Comparison of ENCODE assay signal across 20 cellular contexts in genomic region chr2:169808211-169808610, GRCh38. TPM values are rescaled to one million over a fixed set of nuclear protein-coding genes. Genes with fewer than 3 reads are reported as not detected.
A peak's percentile ranks its signal among the peaks of the same experiment; 100 is the strongest.
DNase-seq lines count a peak whose midpoint lies in the region; ATAC-seq, FAIRE-seq and TF ChIP-seq lines count a peak whose summit lies in the region.
"Had no signal": no experiment of that assay in that cellular context is flagged by ENCODE, and none has a peak within 500 bp of the region (broad histone marks: within the 10 kb centered on the region; RNA-seq: fewer than 3 reads in every experiment).

No MANE protein-coding gene starts in this region.

- H3K36me3 ChIP-seq in mammary epithelial cell (ENCODE audit: insufficient read depth, low read length) (peaks cover 48% of the 10 kb centered on the region), astrocyte (ENCODE audit: insufficient read depth, low read length) (peaks cover 52% of the 10 kb centered on the region), thoracic aorta (peaks cover 40% of the 10 kb centered on the region), sigmoid colon (peaks cover 21 to 91% (median 58%) of the 10 kb centered on the region in 4 donors), Caco-2 (ENCODE audit: control insufficient read depth, insufficient read depth, low read length) (peaks cover 1% of the 10 kb centered on the region)

- no peaks in the 10 kb centered on the region for H3K4me1 Mint-ChIP-seq in MCF 10A (ENCODE audit: insufficient read depth, unreplicated experiment)
- peaks cover 2% of the 10 kb centered on the region for H3K4me1 Mint-ChIP-seq in astrocyte (ENCODE audit: low read depth, unreplicated experiment)
- H3K4me1 Mint-ChIP-seq in Caco-2 (ENCODE audit: low read depth, unreplicated experiment) = no peaks in the 10 kb centered on the region
- H3K4me1 Mint-ChIP-seq: activated B cell treated with CpG ODN at 0.5 μM for 24 hours, CD14-positive monocyte had no signal

- 85% methylated on average over 4 of the region's 4 CpGs for WGBS in mammary epithelial cell (ENCODE audit: low coverage, missing lambda C conversion rate)
- 87 to 89% methylated on average over 4 of the region's 4 CpGs for WGBS in sigmoid colon, 2 donors

- H2AFZ ChIP-seq in mammary epithelial cell (ENCODE audit: low read depth, low read length) (no peak overlapping the region), astrocyte (ENCODE audit: low read depth, low read length) (no peak overlapping the region)
- H2AFZ ChIP-seq: PC-9 had no signal

- in situ Hi-C loops in mammary epithelial cell (cut with MboI; ENCODE audit: low sequenced_read_pairs in 2 of 2) = no loop called here

- H3K4me3 ChIP-seq in mammary epithelial cell (replicated peaks in 1 of 3; ENCODE audit: insufficient read depth in 1 of 3, low read depth in 2 of 3, low read length in 3 of 3) (no peak overlapping the region), astrocyte (ENCODE audit: insufficient read depth, low read depth, low read length) (no peak overlapping the region), fibroblast of villous mesenchyme (ENCODE audit: low read depth, low read length) (no peak overlapping the region), thoracic aorta (no peak overlapping the region), sigmoid colon (no peak overlapping the region), Caco-2 (ENCODE audit: low read depth, low read length) (no peak overlapping the region)
- H3K4me3 ChIP-seq: A549, gastroesophageal sphincter, lung, PC-9, right atrium auricular region had no signal

- DNase-seq in MCF 10A (ENCODE audit: unreplicated experiment) = no peak
- DNase-seq in mammary epithelial cell = no peak
- peak; percentile 49 for DNase-seq in astrocyte (ENCODE audit: low read depth)
- peak; percentile 73 for DNase-seq in fibroblast of villous mesenchyme (ENCODE audit: low read depth)
- DNase-seq in thoracic aorta (ENCODE audit: low spot score) = no peak
- no peak for DNase-seq in sigmoid colon
- no peak for DNase-seq in Caco-2
- DNase-seq: activated B cell treated with CpG ODN at 0.5 μM for 24 hours, dermis blood vessel endothelial cell, H9, NCI-H187 treated with DMSO at 0.1 percent for 48 hours, PC-9 had no signal

- H3K9me3 Mint-ChIP-seq in MCF 10A (ENCODE audit: unreplicated experiment) (no peaks in the 10 kb centered on the region), astrocyte (ENCODE audit: unreplicated experiment) (no peaks in the 10 kb centered on the region), Caco-2 (ENCODE audit: unreplicated experiment) (no peaks in the 10 kb centered on the region)
- H3K9me3 Mint-ChIP-seq: activated B cell treated with CpG ODN at 0.5 μM for 24 hours; activated naive CD4-positive, alpha-beta T cell treated with anti-CD3 and anti-CD28 coated beads, Interleukin-2, amount 50 U/mL, for 24 hours; CD14-positive monocyte; H9 had no signal

- BruUV-seq in MCF 10A (replicated peaks; lab: Mats Ljungman, UMichigan) (TSS peak; percentile 6), mammary epithelial cell (replicated peaks; lab: Mats Ljungman, UMichigan) (no TSS peak), Caco-2 (replicated peaks; lab: Mats Ljungman, UMichigan) (no TSS peak)

- H3K9me3 ChIP-seq in mammary epithelial cell (replicated peaks; ENCODE audit: insufficient read depth, low read length) (no peaks in the 10 kb centered on the region), astrocyte (ENCODE audit: insufficient read depth, low read depth, low read length) (no peaks in the 10 kb centered on the region), thoracic aorta (no peaks in the 10 kb centered on the region), sigmoid colon (no peaks in the 10 kb centered on the region), Caco-2 (no peaks in the 10 kb centered on the region)
- H3K9me3 ChIP-seq: A549, gastroesophageal sphincter, right atrium auricular region had no signal

- H4K20me1 ChIP-seq in mammary epithelial cell (ENCODE audit: insufficient read depth, low read length) = no peaks in the 10 kb centered on the region
- no peaks in the 10 kb centered on the region for H4K20me1 ChIP-seq in astrocyte (ENCODE audit: insufficient read depth, low read length)

- no peak for TF ChIP-seq CTCF in MCF 10A (IDR thresholded peaks at IDR 0.05; ENCODE audit: unreplicated experiment)
- no peak for TF ChIP-seq CTCF in mammary epithelial cell (conservative IDR thresholded peaks at IDR 0.05 in 1 of 2, IDR thresholded peaks at IDR 0.05 in 1 of 2; ENCODE audit: extremely low read depth in 1 of 2, insufficient read depth in 1 of 2, low read depth in 1 of 2, low read length in 2 of 2)
- no peak for TF ChIP-seq CTCF in astrocyte (IDR thresholded peaks at IDR 0.05; ENCODE audit: insufficient read depth, low read depth, low read length)
- TF ChIP-seq CTCF in fibroblast of villous mesenchyme (IDR thresholded peaks at IDR 0.05; ENCODE audit: insufficient read depth, low read depth, low read length) = no peak
- TF ChIP-seq CTCF in thoracic aorta (IDR thresholded peaks at IDR 0.05) = no peak
- no peak for TF ChIP-seq CTCF in sigmoid colon (IDR thresholded peaks at IDR 0.05)
- TF ChIP-seq CTCF in Caco-2 (IDR thresholded peaks at IDR 0.05; ENCODE audit: insufficient read depth in 1 of 2, low read depth in 1 of 2, low read length in 1 of 2, severe bottlenecking in 1 of 2, unreplicated experiment in 1 of 2) = no peak

- FAIRE-seq in astrocyte (lab: Jason Lieb, UNC) = no peak

- TF ChIP-seq POLR2A in sigmoid colon (IDR thresholded peaks at IDR 0.05) = no peak

- dilution Hi-C loops in mammary epithelial cell (cut with HindIII; ENCODE audit: low sequenced_read_pairs) = no loop called here

- H3K36me3 Mint-ChIP-seq in MCF 10A (ENCODE audit: insufficient read depth, unreplicated experiment) = peaks cover 91% of the 10 kb centered on the region
- peaks cover 18% of the 10 kb centered on the region for H3K36me3 Mint-ChIP-seq in astrocyte (ENCODE audit: low read depth, unreplicated experiment)
- H3K36me3 Mint-ChIP-seq in Caco-2 (ENCODE audit: insufficient read depth, unreplicated experiment) = peaks cover 85% of the 10 kb centered on the region

- intact Hi-C loops in MCF 10A (cut with micrococcal nuclease) = no loop called here
- intact Hi-C loops in mammary epithelial cell (cut with micrococcal nuclease) = no loop called here
- intact Hi-C loops in sigmoid colon (cut with DNase I) = no loop called here
- intact Hi-C loops in Caco-2 (cut with micrococcal nuclease; ENCODE audit: unreplicated experiment) = no loop called here

- no peak overlapping the region for H3K27ac Mint-ChIP-seq in MCF 10A (ENCODE audit: low read depth, unreplicated experiment)
- H3K27ac Mint-ChIP-seq in astrocyte (ENCODE audit: unreplicated experiment) = no peak overlapping the region
- H3K27ac Mint-ChIP-seq in Caco-2 (ENCODE audit: unreplicated experiment) = no peak overlapping the region
- H3K27ac Mint-ChIP-seq: activated B cell treated with CpG ODN at 0.5 μM for 24 hours; activated naive CD4-positive, alpha-beta T cell treated with anti-CD3 and anti-CD28 coated beads, Interleukin-2, amount 50 U/mL, for 24 hours; CD14-positive monocyte; H9 had no signal

- ATAC-seq in thoracic aorta (ENCODE audit: insufficient number of reproducible peaks, low FRiP score, low read depth) (peak; percentile 43), HG03439 (IDR thresholded peaks at IDR 0.05; ENCODE audit: unreplicated experiment) (no peak)
- ATAC-seq: A549, gastroesophageal sphincter had no signal

- H3K27me3 ChIP-seq in mammary epithelial cell (ENCODE audit: insufficient read depth, low read length) (no peaks in the 10 kb centered on the region), astrocyte (ENCODE audit: insufficient read depth, low read length) (no peaks in the 10 kb centered on the region), thoracic aorta (replicated peaks; ENCODE audit: insufficient read depth) (no peaks in the 10 kb centered on the region), sigmoid colon (no peaks in the 10 kb centered on the region), Caco-2 (replicated peaks; ENCODE audit: control insufficient read depth, insufficient read depth, low read length) (no peaks in the 10 kb centered on the region)
- H3K27me3 ChIP-seq: gastroesophageal sphincter, right atrium auricular region had no signal

- no peaks in the 10 kb centered on the region for H3K27me3 Mint-ChIP-seq in MCF 10A (ENCODE audit: insufficient read depth, unreplicated experiment)
- H3K27me3 Mint-ChIP-seq in astrocyte (ENCODE audit: low read depth, unreplicated experiment) = no peaks in the 10 kb centered on the region
- no peaks in the 10 kb centered on the region for H3K27me3 Mint-ChIP-seq in Caco-2 (ENCODE audit: insufficient read depth, unreplicated experiment)
- H3K27me3 Mint-ChIP-seq: activated B cell treated with CpG ODN at 0.5 μM for 24 hours; activated naive CD4-positive, alpha-beta T cell treated with anti-CD3 and anti-CD28 coated beads, Interleukin-2, amount 50 U/mL, for 24 hours had no signal

- H3K27ac ChIP-seq in mammary epithelial cell (ENCODE audit: insufficient read depth, low read depth, low read length) (no peak overlapping the region), astrocyte (ENCODE audit: low read depth, low read length) (peak overlapping the region; percentile 40), thoracic aorta (peak overlapping the region; percentile 43 to 53), sigmoid colon (no peak overlapping the region)
- H3K27ac ChIP-seq: A549, gastroesophageal sphincter, KMS-11, PC-9, right atrium auricular region had no signal

- no peaks in the 10 kb centered on the region for H3K4me1 ChIP-seq in mammary epithelial cell (ENCODE audit: insufficient read depth, low read length)
- H3K4me1 ChIP-seq in astrocyte (ENCODE audit: insufficient read depth, low read length) = peaks cover 5% of the 10 kb centered on the region
- peaks cover 16 to 30% of the 10 kb centered on the region in 2 donors for H3K4me1 ChIP-seq in thoracic aorta (ENCODE audit: control insufficient read depth in 1 of 2, low read depth in 2 of 2)
- peaks cover 0 to 6% (median 0%) of the 10 kb centered on the region in 4 donors for H3K4me1 ChIP-seq in sigmoid colon
- no peaks in the 10 kb centered on the region for H3K4me1 ChIP-seq in Caco-2
- H3K4me1 ChIP-seq: A549, right atrium auricular region had no signal

- POLR2A ChIA-PET in MCF 10A (lab: Yijun Ruan, JAX) = interaction anchor here (0.9 to 1.4 kb wide), 6 partner anchors 8 to 20 kb away, joined by 3 to 6 read pairs (median 3); partner anchors contain the start of genes SSB and UBR3
- POLR2A ChIA-PET in Caco-2 (lab: Charles Lee) = no interaction called here

- no peak overlapping the region for H3K4me3 Mint-ChIP-seq in MCF 10A (ENCODE audit: unreplicated experiment)
- H3K4me3 Mint-ChIP-seq in astrocyte (ENCODE audit: unreplicated experiment) = no peak overlapping the region
- no peak overlapping the region for H3K4me3 Mint-ChIP-seq in Caco-2 (ENCODE audit: unreplicated experiment)
- H3K4me3 Mint-ChIP-seq: activated B cell treated with CpG ODN at 0.5 μM for 24 hours; activated naive CD4-positive, alpha-beta T cell treated with anti-CD3 and anti-CD28 coated beads, Interleukin-2, amount 50 U/mL, for 24 hours; CD14-positive monocyte; H9 had no signal

- peaks cover 16% of the 10 kb centered on the region for H3K79me2 ChIP-seq in mammary epithelial cell (ENCODE audit: insufficient read depth, low read length)
- peaks cover 16% of the 10 kb centered on the region for H3K79me2 ChIP-seq in astrocyte (ENCODE audit: insufficient read depth, low read length)

- CTCF ChIA-PET in MCF 10A (lab: Yijun Ruan, JAX) (interaction anchor here (0.6 to 1.3 kb wide), 3 partner anchors 16 to 254 kb away, joined by 3 to 6 read pairs (median 3); partner anchors contain the start of gene METTL5), mammary epithelial cell (lab: Charles Lee; ENCODE audit: low non-redundant PET) (no interaction called here), Caco-2 (lab: Charles Lee) (no interaction called here)

- H3K9ac ChIP-seq in mammary epithelial cell (ENCODE audit: insufficient read depth, low read length) (no peak overlapping the region), astrocyte (ENCODE audit: low read length) (no peak overlapping the region)
- H3K9ac ChIP-seq: KMS-11 had no signal

- H3K4me2 ChIP-seq in mammary epithelial cell (ENCODE audit: insufficient read depth, low read depth, low read length) (no peak overlapping the region), astrocyte (ENCODE audit: low read length) (peak overlapping the region; percentile 37)
- H3K4me2 ChIP-seq: A549, KMS-11, PC-9 had no signal

- TF ChIP-seq EP300 in sigmoid colon (IDR thresholded peaks at IDR 0.05) = no peak

RNA-seq across cellular contexts. Expression of gene SSB, which starts 9.5 kb away (rescaled TPM):
- total RNA-seq in MCF 10A (2022) (98.0 and 113 TPM in 2 replicates), mammary epithelial cell (10 to 100 TPM; 55.3 to 99.6 TPM), astrocyte (151 and 176 TPM in 2 replicates), fibroblast of villous mesenchyme (91.5 and 125 TPM in 2 replicates), thoracic aorta (100 to 1,000 TPM in 1 of 2 donors, 10 to 100 TPM in 1; 65.9 to 335 TPM), sigmoid colon (100 to 1,000 TPM in 1 of 4 donors, 10 to 100 TPM in 3; 68.1 to 126 (median 87.8) TPM), Caco-2 (2022) (209 and 215 TPM in 2 replicates)
- polyA plus RNA-seq in mammary epithelial cell (64.0 TPM), sigmoid colon (10 to 100 TPM; 55.0 to 71.7 (median 56.5) TPM)
- 26.9 TPM for polyA minus RNA-seq in mammary epithelial cell

RNA-seq across cellular contexts. Expression of gene METTL5, which starts 16.5 kb away (rescaled TPM):
- 68.0 and 109 TPM in 2 replicates for total RNA-seq in MCF 10A (2022)
- 10 to 100 TPM; 60.2 to 90.6 TPM for total RNA-seq in mammary epithelial cell
- 58.3 TPM for polyA plus RNA-seq in mammary epithelial cell
- 52.0 TPM for polyA minus RNA-seq in mammary epithelial cell
- total RNA-seq in astrocyte = 52.3 and 55.7 TPM in 2 replicates
- total RNA-seq in fibroblast of villous mesenchyme = 51.8 and 61.8 TPM in 2 replicates
- 10 to 100 TPM; 25.3 to 73.5 TPM for total RNA-seq in thoracic aorta
- total RNA-seq in sigmoid colon = 100 to 1,000 TPM in 2 of 4 donors, 10 to 100 TPM in 2; 51.5 to 337 (median 86.9) TPM
- 10 to 100 TPM; 47.8 to 83.5 (median 74.9) TPM for polyA plus RNA-seq in sigmoid colon
- total RNA-seq in Caco-2 (2022) = 75.1 and 82.4 TPM in 2 replicates

RNA-seq across cellular contexts. Expression of gene UBR3, which starts 19.0 kb away (rescaled TPM):
- 28.7 and 30.0 TPM in 2 replicates for total RNA-seq in MCF 10A (2022)
- total RNA-seq in mammary epithelial cell = 10 to 100 TPM; 28.1 to 34.0 TPM
- polyA plus RNA-seq in mammary epithelial cell = 8.0 TPM
- 23.5 TPM for polyA minus RNA-seq in mammary epithelial cell
- total RNA-seq in astrocyte = 18.7 and 23.9 TPM in 2 replicates
- total RNA-seq in fibroblast of villous mesenchyme = 34.1 and 56.1 TPM in 2 replicates
- total RNA-seq in thoracic aorta = 10 to 100 TPM; 62.1 to 98.6 TPM
- 100 to 1,000 TPM in 1 of 4 donors, 10 to 100 TPM in 3; 63.3 to 101 (median 76.8) TPM for total RNA-seq in sigmoid colon
- 10 to 100 TPM in 1 of 3 donors, 1 to 10 TPM in 2; 4.2 to 10.3 (median 4.8) TPM for polyA plus RNA-seq in sigmoid colon
- 32.6 and 35.7 TPM in 2 replicates for total RNA-seq in Caco-2 (2022)

Comparison
In these comparisons a context has a peak if more than half of its experiments do, and no peak if none do; other contexts are left out.
1. DNase-seq: peak in astrocyte (single experiment) and fibroblast of villous mesenchyme (single experiment); none in MCF 10A (single experiment), mammary epithelial cell (single experiment), thoracic aorta (single experiment), sigmoid colon (single experiment) and Caco-2 (0 of 2).
2. H3K27ac ChIP-seq: peak in astrocyte (single experiment) and thoracic aorta (2 of 2); none in mammary epithelial cell (single experiment) and sigmoid colon (0 of 4).